18 cellular contexts compared by ENCODE assay signal in the genomic region with DNA sequence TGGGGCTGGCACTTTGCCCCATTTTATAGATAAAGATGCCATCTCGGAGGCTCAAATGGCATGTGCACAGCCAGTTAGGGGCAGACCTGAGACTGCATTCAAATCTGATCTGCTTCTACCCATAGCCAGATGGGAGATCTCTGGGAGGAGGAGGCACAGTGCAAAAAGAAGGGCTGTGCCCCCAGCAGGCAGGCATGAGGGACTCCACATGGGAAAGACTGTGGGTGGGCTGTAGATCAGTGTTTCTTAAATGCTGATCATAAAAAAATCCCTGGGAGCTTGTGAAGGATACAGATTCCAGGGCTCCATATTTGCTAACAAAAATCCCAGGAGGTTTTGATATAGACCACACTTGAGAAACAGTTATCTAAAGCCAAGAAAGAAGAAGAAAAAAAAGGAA. TPM values are rescaled to one million over a fixed set of nuclear protein-coding genes. Genes with fewer than 3 reads are reported as not detected.
DNase-seq lines count a peak whose midpoint lies in the region; ATAC-seq, FAIRE-seq and TF ChIP-seq lines count a peak whose summit lies in the region.
"Had no signal": no experiment of that assay in that cellular context is flagged by ENCODE, and none has a peak within 500 bp of the region (broad histone marks: within the 10 kb centered on the region; RNA-seq: fewer than 3 reads in every experiment).

No MANE protein-coding gene starts in this region.

- peak overlapping the region; percentile 30 to 54 (median 47) for H3K27ac ChIP-seq in right lobe of liver
- H3K27ac ChIP-seq in HepG2 (ENCODE audit: extremely low read length, insufficient read depth, low read length), result no peak overlapping the region
- H3K27ac ChIP-seq: RWPE1, SK-N-MC had no signal

- H3K36me3 ChIP-seq in right lobe of liver (no peaks in the 10 kb centered on the region), HepG2 (replicated peaks in 1 of 2; ENCODE audit: control insufficient read depth in 1 of 2, insufficient read depth in 2 of 2, low read length in 2 of 2) (no peaks in the 10 kb centered on the region)

- TF ChIP-seq POLR2A in right lobe of liver (IDR thresholded peaks at IDR 0.05) (no peak), HepG2 (IDR thresholded peaks at IDR 0.05; ENCODE audit: insufficient read depth in 1 of 2, low read depth in 2 of 2, low read length in 2 of 2) (no peak)

- TF ChIP-seq EP300 in HepG2 (IDR thresholded peaks at IDR 0.05; ENCODE audit: low read depth in 2 of 2, low read length in 2 of 2) (no peak), HepG2 (CRISPR knock-in tag; IDR thresholded peaks at IDR 0.05; ENCODE audit: borderline replicate concordance) (no peak)

- H3K79me2 ChIP-seq in HepG2 (ENCODE audit: insufficient read depth, low read length), result no peaks in the 10 kb centered on the region

- peaks cover 0 to 32% (median 14%) of the 10 kb centered on the region in 4 donors for H3K4me1 ChIP-seq in right lobe of liver
- H3K4me1 ChIP-seq in HepG2 (ENCODE audit: insufficient read depth, low read length), result no peaks in the 10 kb centered on the region

- BruUV-seq in HepG2 (replicated peaks; lab: Mats Ljungman, UMichigan), result no TSS peak

- no peak overlapping the region for H3K4me3 ChIP-seq in right lobe of liver
- H3K4me3 ChIP-seq in HepG2 (replicated peaks in 1 of 3; ENCODE audit: insufficient read depth in 1 of 3, low read depth in 2 of 3, low read length in 3 of 3), result no peak overlapping the region
- H3K4me3 ChIP-seq: SK-N-MC had no signal

- no peak for FAIRE-seq in HepG2 (lab: Jason Lieb, UNC)
- FAIRE-seq: H54 had no signal

- H3K9ac ChIP-seq in HepG2 (ENCODE audit: insufficient read depth, low read depth, low read length), result no peak overlapping the region

- no peaks in the 10 kb centered on the region for H3K9me3 ChIP-seq in right lobe of liver
- no peaks in the 10 kb centered on the region for H3K9me3 ChIP-seq in HepG2 (ENCODE audit: low read length)

- in situ Hi-C loops in HepG2 (cut with HindIII; ENCODE audit: extremely low pct_ligation_motif_present, low pct_unique_long_range_greater_than_20kb), result loop anchor here (25.0 kb wide), 1 partner anchor 99 kb away; no protein-coding TSS in a partner anchor

- no peak for TF ChIP-seq RAD21 in HepG2 (CRISPR knock-in tag; IDR thresholded peaks at IDR 0.05)

- no peak overlapping the region for H2AFZ ChIP-seq in HepG2 (ENCODE audit: low read length)

- TF ChIP-seq CTCF in right lobe of liver (IDR thresholded peaks at IDR 0.05), result no peak
- TF ChIP-seq CTCF in HepG2 (CRISPR knock-in tag; IDR thresholded peaks at IDR 0.05), result no peak

- no peaks in the 10 kb centered on the region for H4K20me1 ChIP-seq in HepG2 (ENCODE audit: insufficient read depth, low read length)

- intact Hi-C loops in right lobe of liver (cut with DNase I) (no loop called here), HepG2 (cut with micrococcal nuclease; ENCODE audit: unreplicated experiment) (no loop called here)

- H3K27me3 ChIP-seq in right lobe of liver (no peaks in the 10 kb centered on the region), HepG2 (ENCODE audit: control insufficient read depth in 1 of 2, insufficient read depth in 2 of 2, low read length in 2 of 2) (peaks cover 5 to 18% of the 10 kb centered on the region in 2 experiments; a peak in 4 of 5 replicates)

- CTCF ChIA-PET in HepG2 (lab: Yijun Ruan, JAX; ENCODE audit: low intra/inter-chr PET ratio, low total read pairs), result no interaction called here

- H3K4me2 ChIP-seq in HepG2 (ENCODE audit: low read depth, low read length), result no peak overlapping the region

- 30% methylated on average over 1 of the region's 1 CpG for WGBS in right lobe of liver (ENCODE audit: insufficient coverage, low coverage, low lambda C conversion rate, missing lambda C conversion rate)
- 0% methylated on average over 1 of the region's 1 CpG for WGBS in HepG2 (ENCODE audit: low lambda C conversion rate)

- no peak for DNase-seq in right lobe of liver
- DNase-seq in HepG2 (ENCODE audit: low spot score), result no peak
- DNase-seq in MV-4-11 (lab: John Stamatoyannopoulos, UW), result peak; percentile 33
- no peak for DNase-seq in left lobe of liver (ENCODE audit: low spot score)
- no peak for DNase-seq in stimulated activated CD4-positive, alpha-beta T cell treated with anti-CD3 and anti-CD28 coated beads, Interleukin-4, amount 100 ng/mL, for 24 hours
- DNase-seq in Ammon's horn (ENCODE audit: low spot score), result no peak
- DNase-seq: Calu3, Karpas-422, NCI-H2029 treated with DMSO at 0.1 percent for 48 hours, NCI-H226, NCI-H510A, NCI-H774, SHP77 had no signal

- POLR2A ChIA-PET in HepG2 (lab: Yijun Ruan, JAX), result no interaction called here

- peak in 3 of 4 donors; percentile 27 to 67 (median 31) for ATAC-seq in right lobe of liver
- no peak for ATAC-seq in HepG2
- ATAC-seq in left lobe of liver, result peak; percentile 20
- ATAC-seq in GM18858 (IDR thresholded peaks at IDR 0.05; ENCODE audit: unreplicated experiment), result no peak
- ATAC-seq: Panc1 had no signal

TF ChIP-seq in HepG2, 621 proteins besides CTCF, POLR2A, EP300 and RAD21:
- TF ChIP-seq SIX1 (CRISPR knock-in tag; IDR thresholded peaks at IDR 0.05; ENCODE audit: borderline replicate concordance), result no peak
- no peak for TF ChIP-seq RAD51 (IDR thresholded peaks at IDR 0.05; ENCODE audit: borderline replicate concordance)

RNA-seq across cellular contexts. Expression of a gene that starts 15.2 kb away (rescaled TPM):
- total RNA-seq in right lobe of liver (1 to 10 TPM in 2 of 6 experiments, under 1 TPM in 4; 0.27 to 1.9 (median 0.86) TPM), HepG2 (2016; rRNA removed; fragmentation: Illumina TruSeq; extraction: Trizol) (1.3 and 1.5 TPM in 2 replicates), left lobe of liver (0.65 TPM)
- 0.79 and 0.91 TPM in 2 replicates for total RNA-seq in HepG2 (2016; cell fraction: cytosol; rRNA removed; fragmentation: Illumina TruSeq; extraction: Trizol; ENCODE audit: low read depth)
- total RNA-seq in HepG2 (2016; cell fraction: insoluble cytoplasmic fraction; rRNA removed; fragmentation: Illumina TruSeq; extraction: Trizol), result 1.4 and 1.5 TPM in 2 replicates
- total RNA-seq in HepG2 (2016; cell fraction: membrane; rRNA removed; fragmentation: Illumina TruSeq; extraction: Trizol), result 1.9 and 2.0 TPM in 2 replicates
- 0.88 and 0.90 TPM in 2 replicates for total RNA-seq in HepG2 (2016; cell fraction: nucleus; rRNA removed; fragmentation: Illumina TruSeq; extraction: Trizol)
- polyA plus RNA-seq in HepG2 (2011; rRNA removed), result 8.1 and 8.8 TPM in 2 replicates
- polyA plus RNA-seq in HepG2 (2011; cell fraction: cytosol; rRNA removed), result 3.2 and 4.3 TPM in 2 replicates
- 2.5 and 2.8 TPM in 2 replicates for polyA plus RNA-seq in HepG2 (2011; cell fraction: nucleus; rRNA removed)
- polyA plus RNA-seq in HepG2 (2012), result 5.3 and 8.3 TPM in 2 replicates
- 1.0 and 1.2 TPM in 2 replicates for polyA plus RNA-seq in HepG2 (2016; cell fraction: cytosol; fragmentation: Illumina TruSeq; extraction: Trizol; ENCODE audit: low read depth)
- polyA plus RNA-seq in HepG2 (2016; cell fraction: insoluble cytoplasmic fraction; fragmentation: Illumina TruSeq; extraction: Trizol; ENCODE audit: low read depth), result 3.8 and 4.0 TPM in 2 replicates
- 2.8 TPM in 2 replicates for polyA plus RNA-seq in HepG2 (2016; cell fraction: membrane; fragmentation: Illumina TruSeq; extraction: Trizol; ENCODE audit: low read depth)
- polyA plus RNA-seq in HepG2 (2016; cell fraction: nucleus; fragmentation: Illumina TruSeq; extraction: Trizol; ENCODE audit: insufficient read depth, low read depth), result 2.5 and 3.1 TPM in 2 replicates
- polyA minus RNA-seq in HepG2 (2011; rRNA and poly(A)+ RNA removed; ENCODE audit: low replicate concordance), result 1.1 and 5.5 TPM in 2 replicates
- 2.4 and 3.0 TPM in 2 replicates for polyA minus RNA-seq in HepG2 (2011; cell fraction: cytosol; rRNA and poly(A)+ RNA removed)
- polyA minus RNA-seq in HepG2 (2011; cell fraction: nucleus; rRNA and poly(A)+ RNA removed), result 3.7 and 3.9 TPM in 2 replicates

Comparison
In these comparisons a context has a peak if more than half of its experiments do, and no peak if none do; other contexts are left out.
1. ATAC-seq: peak in right lobe of liver (3 of 4) and left lobe of liver (single experiment); none in HepG2 (single experiment) and GM18858 (single experiment).